19 cellular contexts compared by ENCODE assay signal in genomic region chr20:60257671-60258070, GRCh38.
A peak's percentile ranks its signal among the peaks of the same experiment; 100 is the strongest.
DNase-seq lines count a peak whose midpoint lies in the region; ATAC-seq and TF ChIP-seq lines count a peak whose summit lies in the region.
"Had no signal": no experiment of that assay in that cellular context is flagged by ENCODE, and none has a peak within 500 bp of the region (broad histone marks: within the 10 kb centered on the region; RNA-seq: fewer than 3 reads in every experiment).

No MANE protein-coding gene starts in this region.

- H4K20me1 ChIP-seq in IMR-90 (ENCODE audit: insufficient read depth, low read length) (no peaks in the 10 kb centered on the region), osteoblast (ENCODE audit: insufficient read depth, low read length) (no peaks in the 10 kb centered on the region)
- H4K20me1 ChIP-seq: BLaER1 had no signal

- no peaks in the 10 kb centered on the region for H3K79me2 ChIP-seq in osteoblast (ENCODE audit: insufficient read depth, low read length)

- H3K27me3 ChIP-seq in IMR-90 (ENCODE audit: control insufficient read depth, insufficient read depth, low read length) (0 out of 2 replicates have a peak, but pooled peaks cover 4% of the 10 kb centered on the region), vagina (no peaks in the 10 kb centered on the region), osteoblast (ENCODE audit: insufficient read depth, low read length) (no peaks in the 10 kb centered on the region)
- H3K27me3 ChIP-seq: BLaER1 had no signal

- H3K23ac ChIP-seq in IMR-90 (ENCODE audit: low read depth, low read length) = no peak overlapping the region

- H3K27ac Mint-ChIP-seq in neural crest cell (ENCODE audit: unreplicated experiment) (peak overlapping the region; percentile 64), chondrocyte (ENCODE audit: unreplicated experiment) (no peak overlapping the region)
- H3K27ac Mint-ChIP-seq: CD4-positive, alpha-beta memory T cell; IgD-negative memory B cell had no signal

- H4K8ac ChIP-seq in IMR-90 (ENCODE audit: low read depth in 2 of 2, low read length in 2 of 2) = no peak overlapping the region

- H3K79me1 ChIP-seq in IMR-90 (ENCODE audit: low read depth in 1 of 2, low read length in 2 of 2) = no peaks in the 10 kb centered on the region

- no peak overlapping the region for H3K4me3 ChIP-seq in IMR-90 (ENCODE audit: insufficient read depth, low read depth, low read length)
- no peak overlapping the region for H3K4me3 ChIP-seq in vagina
- H3K4me3 ChIP-seq in osteoblast (ENCODE audit: insufficient read depth, low read length) = no peak overlapping the region
- H3K4me3 ChIP-seq: A549, BLaER1, GM12878, GM23248, HAP-1 had no signal

- H3K9ac ChIP-seq in IMR-90 (ENCODE audit: low read depth, low read length) = no peak overlapping the region
- H3K9ac ChIP-seq: BLaER1, GM23248 had no signal

- H3K4me3 Mint-ChIP-seq in neural crest cell (no peak overlapping the region), chondrocyte (ENCODE audit: unreplicated experiment) (no peak overlapping the region)
- H3K4me3 Mint-ChIP-seq: CD14-positive monocyte; CD4-positive, alpha-beta memory T cell; IgD-negative memory B cell had no signal

- intact Hi-C loops in IMR-90 (cut with micrococcal nuclease) = no loop called here
- intact Hi-C loops in vagina (cut with DNase I) = no loop called here

- H3K9me1 ChIP-seq in IMR-90 (ENCODE audit: insufficient read depth, low read length) = no peaks in the 10 kb centered on the region; the same call in none of the 2 replicates

- TF ChIP-seq POLR2A in IMR-90 (IDR thresholded peaks at IDR 0.05; ENCODE audit: low read depth, low read length) (no peak), vagina (IDR thresholded peaks at IDR 0.05) (no peak)

- no peak overlapping the region for H2BK120ac ChIP-seq in IMR-90 (ENCODE audit: low read depth, low read length)

- no peaks in the 10 kb centered on the region for H3K36me3 ChIP-seq in IMR-90 (ENCODE audit: control insufficient read depth, insufficient read depth, low read length)
- H3K36me3 ChIP-seq in vagina = no peaks in the 10 kb centered on the region
- no peaks in the 10 kb centered on the region for H3K36me3 ChIP-seq in osteoblast (ENCODE audit: insufficient read depth, low read length)
- H3K36me3 ChIP-seq: BLaER1, HAP-1 had no signal

- no peaks in the 10 kb centered on the region for H3K4me1 Mint-ChIP-seq in neural crest cell
- H3K4me1 Mint-ChIP-seq in chondrocyte (ENCODE audit: low read depth) = peaks cover 7% of the 10 kb centered on the region
- H3K4me1 Mint-ChIP-seq: CD4-positive, alpha-beta memory T cell had no signal

- H3K36me3 Mint-ChIP-seq in neural crest cell (ENCODE audit: low read depth) (no peaks in the 10 kb centered on the region), chondrocyte (ENCODE audit: low read depth) (no peaks in the 10 kb centered on the region)
- H3K36me3 Mint-ChIP-seq: CD4-positive, alpha-beta memory T cell; IgD-negative memory B cell had no signal

- no TSS peak for BruUV-seq in IMR-90 (replicated peaks; lab: Mats Ljungman, UMichigan)

- ATAC-seq in IMR-90 (ENCODE audit: low read depth) = no peak
- ATAC-seq: A549, GM12878 had no signal

- no peak overlapping the region for H4K91ac ChIP-seq in IMR-90 (ENCODE audit: insufficient read depth, low read depth, low read length)

- no peak overlapping the region for H3K56ac ChIP-seq in IMR-90 (ENCODE audit: extremely low read depth, insufficient read depth, low read length)

- no peak overlapping the region for H3K27ac ChIP-seq in IMR-90 (ENCODE audit: insufficient read depth, low read length)
- H3K27ac ChIP-seq in vagina = no peak overlapping the region
- no peak overlapping the region for H3K27ac ChIP-seq in osteoblast (ENCODE audit: low read depth, low read length)
- H3K27ac ChIP-seq: 22Rv1, A549, BLaER1, GM23248 had no signal

- in situ Hi-C loops in IMR-90 (cut with MboI; ENCODE audit: low sequenced_read_pairs) = no loop called here

- H3K14ac ChIP-seq in IMR-90 (replicated peaks; ENCODE audit: low read depth, low read length) = no peak overlapping the region

- peaks cover 7% of the 10 kb centered on the region; the same call in 1 of the 2 replicates for H3K4me1 ChIP-seq in IMR-90 (ENCODE audit: control insufficient read depth, insufficient read depth, low read length)
- H3K4me1 ChIP-seq in vagina = peaks cover 9% of the 10 kb centered on the region
- H3K4me1 ChIP-seq in osteoblast (ENCODE audit: insufficient read depth, low read length) = peaks cover 15% of the 10 kb centered on the region
- H3K4me1 ChIP-seq: A549, HAP-1 had no signal

- no peak for TF ChIP-seq RAD21 in IMR-90 (IDR thresholded peaks at IDR 0.05; ENCODE audit: low read length)

- H3K4me2 ChIP-seq in IMR-90 (ENCODE audit: low read depth, low read length) (no peak overlapping the region), osteoblast (ENCODE audit: insufficient read depth, low read length) (no peak overlapping the region)
- H3K4me2 ChIP-seq: A549, BLaER1 had no signal

- H2BK5ac ChIP-seq in IMR-90 (ENCODE audit: low read depth, low read length, poor library complexity, severe bottlenecking) = no peak overlapping the region

- no peak for TF ChIP-seq CTCF in IMR-90 (conservative IDR thresholded peaks at IDR 0.05; ENCODE audit: low read depth, low read length)
- TF ChIP-seq CTCF in neural crest cell (conservative IDR thresholded peaks at IDR 0.05) = no peak
- TF ChIP-seq CTCF in vagina (IDR thresholded peaks at IDR 0.05) = no peak
- TF ChIP-seq CTCF in osteoblast (IDR thresholded peaks at IDR 0.05; ENCODE audit: extremely low read depth, low read depth, low read length) = no peak
- TF ChIP-seq CTCF in chondrocyte (IDR thresholded peaks at IDR 0.05) = no peak

- H4K5ac ChIP-seq in IMR-90 (ENCODE audit: low read depth, low read length) = no peak overlapping the region

- H3K4ac ChIP-seq in IMR-90 (ENCODE audit: low read depth, low read length) = no peak overlapping the region

- H3K27me3 Mint-ChIP-seq in neural crest cell (ENCODE audit: low read depth) (peaks cover 41% of the 10 kb centered on the region), chondrocyte (ENCODE audit: low read depth) (peaks cover 32% of the 10 kb centered on the region)
- H3K27me3 Mint-ChIP-seq: CD4-positive, alpha-beta memory T cell had no signal

- WGBS in IMR-90 (ENCODE audit: extremely low coverage in 2 of 2, insufficient read length in 1 of 2), 2 experiments = 100% methylated on average over 1 of the region's 3 CpGs; no CpG with 5 or more reads in 1 of the 2 experiments

- no peaks in the 10 kb centered on the region for H3K9me3 ChIP-seq in IMR-90 (ENCODE audit: control insufficient read depth, insufficient read depth, low read length)
- H3K9me3 ChIP-seq in vagina = no peaks in the 10 kb centered on the region
- H3K9me3 ChIP-seq in osteoblast (ENCODE audit: low read depth, low read length) = no peaks in the 10 kb centered on the region
- H3K9me3 ChIP-seq: A549, BLaER1, HAP-1 had no signal

- dilution Hi-C loops in IMR-90 (cut with HindIII; ENCODE audit: low sequenced_read_pairs, unreplicated experiment) = no loop called here

- no peak overlapping the region for H3K18ac ChIP-seq in IMR-90 (ENCODE audit: low read depth, low read length)

- H2AFZ ChIP-seq in IMR-90 (replicated peaks; ENCODE audit: low read length, poor library complexity) (peak overlapping the region; percentile 48), osteoblast (ENCODE audit: low read length) (no peak overlapping the region)
- H2AFZ ChIP-seq: GM23248 had no signal

- H2BK20ac ChIP-seq in IMR-90 (ENCODE audit: low read depth, low read length) = no peak overlapping the region

- no peak overlapping the region for H2AK9ac ChIP-seq in IMR-90 (replicated peaks; ENCODE audit: low read depth, low read length, poor library complexity)

- POLR2A ChIA-PET in IMR-90 (lab: Charles Lee; ENCODE audit: unreplicated experiment) = no interaction called here

- CTCF ChIA-PET in IMR-90 (lab: Yijun Ruan, JAX) = no interaction called here

- no peaks in the 10 kb centered on the region for H3K9me3 Mint-ChIP-seq in neural crest cell
- no peaks in the 10 kb centered on the region for H3K9me3 Mint-ChIP-seq in chondrocyte (ENCODE audit: low read depth)
- H3K9me3 Mint-ChIP-seq: CD4-positive, alpha-beta memory T cell had no signal

- DNase-seq in activated CD8-positive, alpha-beta memory T cell treated with anti-CD3 and anti-CD28 coated beads for 24 hours = peak; percentile 47
- DNase-seq in activated CD8-positive, alpha-beta memory T cell treated with anti-CD3 and anti-CD28 coated beads, Interleukin-2, amount 50 U/mL, for 4 hours = no peak
- no peak for DNase-seq in IMR-90
- no peak for DNase-seq in neural crest cell (ENCODE audit: low read depth, low spot score)
- DNase-seq in vagina (ENCODE audit: extremely low spot score in 2 of 2) = peak; percentile 71 to 81
- no peak for DNase-seq in osteoblast (ENCODE audit: insufficient read length, low spot score, missing footprints)
- no peak for DNase-seq in chondrocyte (ENCODE audit: low spot score)
- DNase-seq: AML-193; CD4-positive, alpha-beta memory T cell; DMS79; GF-D8; GM23248 had no signal

- no peak overlapping the region for H2AK5ac ChIP-seq in IMR-90 (ENCODE audit: low read depth, low read length)

- no peak overlapping the region for H2BK15ac ChIP-seq in IMR-90 (ENCODE audit: low read depth, low read length)

TF ChIP-seq in IMR-90, 13 proteins besides CTCF, POLR2A, EP300 and RAD21:
- TF ChIP-seq MXI1 (IDR thresholded peaks at IDR 0.05; ENCODE audit: borderline replicate concordance, low read depth, low read length) (no peak), CHD1 (IDR thresholded peaks at IDR 0.05; ENCODE audit: low read depth, low read length) (no peak), BHLHE40 (IDR thresholded peaks at IDR 0.05; ENCODE audit: low read depth, low read length) (no peak), RCOR1 (IDR thresholded peaks at IDR 0.05; ENCODE audit: insufficient replicate concordance, low read length) (no peak), ELK1 (IDR thresholded peaks at IDR 0.05; ENCODE audit: borderline replicate concordance, low read depth, low read length) (no peak), RFX5 (IDR thresholded peaks at IDR 0.05; ENCODE audit: low read depth, low read length) (no peak)

Comparison
In these comparisons a context has a peak if more than half of its experiments do, and no peak if none do; other contexts are left out.
1. DNase-seq: peak in activated CD8-positive, alpha-beta memory T cell treated with anti-CD3 and anti-CD28 coated beads for 24 hours (single experiment) and vagina (2 of 2); none in activated CD8-positive, alpha-beta memory T cell treated with anti-CD3 and anti-CD28 coated beads, Interleukin-2, amount 50 U/mL, for 4 hours (single experiment), IMR-90 (single experiment), neural crest cell (single experiment), osteoblast (single experiment) and chondrocyte (single experiment).